Comparison of ENCODE assay signal across 9 cellular contexts in genomic region chr12:94184995-94185711, GRCh38.
"Had no signal": no experiment of that assay in that cellular context is flagged by ENCODE, and none has a peak within 500 bp of the region (broad histone marks: within the 10 kb centered on the region; RNA-seq: fewer than 3 reads in every experiment).

No MANE protein-coding gene starts in this region.

- H3K9ac ChIP-seq: parathyroid adenoma had no signal

- H3K27ac ChIP-seq: gastroesophageal sphincter, parathyroid adenoma, WERI-Rb-1 had no signal

- DNase-seq: activated CD4-positive, alpha-beta T cell treated with anti-CD3 and anti-CD28 coated beads for 4 hours; activated CD8-positive, alpha-beta T cell treated with anti-CD3 and anti-CD28 coated beads, Interleukin-2, amount 10 ng/mL, durations not matched to agents 7 days and 5 days; activated naive CD4-positive, alpha-beta T cell treated with Interleukin-2 at 50 U/mL for 16 hours; kidney; T1000; WERI-Rb-1 had no signal

- H3K36me3 ChIP-seq: gastroesophageal sphincter, WERI-Rb-1 had no signal

- H3K79me2 ChIP-seq: parathyroid adenoma had no signal

- H3K27ac Mint-ChIP-seq: activated CD8-positive, alpha-beta T cell treated with anti-CD3 and anti-CD28 coated beads, Interleukin-2, amount 10 ng/mL, durations not matched to agents 7 days and 5 days had no signal

- H3K4me3 Mint-ChIP-seq: activated CD8-positive, alpha-beta T cell treated with anti-CD3 and anti-CD28 coated beads, Interleukin-2, amount 10 ng/mL, durations not matched to agents 7 days and 5 days had no signal

- ATAC-seq: activated CD8-positive, alpha-beta T cell treated with anti-CD3 and anti-CD28 coated beads, Interleukin-2, amount 10 ng/mL, durations not matched to agents 7 days and 5 days; gastroesophageal sphincter had no signal

- H2AFZ ChIP-seq: parathyroid adenoma had no signal

- H3K27me3 ChIP-seq: gastroesophageal sphincter had no signal

- H3K4me3 ChIP-seq: gastroesophageal sphincter, smooth muscle cell had no signal

- H3K4me2 ChIP-seq: smooth muscle cell had no signal

- H3K9me3 ChIP-seq: gastroesophageal sphincter had no signal

- H3K4me1 ChIP-seq: gastroesophageal sphincter, parathyroid adenoma had no signal
